11 cellular contexts compared by ENCODE assay signal in the genomic region with DNA sequence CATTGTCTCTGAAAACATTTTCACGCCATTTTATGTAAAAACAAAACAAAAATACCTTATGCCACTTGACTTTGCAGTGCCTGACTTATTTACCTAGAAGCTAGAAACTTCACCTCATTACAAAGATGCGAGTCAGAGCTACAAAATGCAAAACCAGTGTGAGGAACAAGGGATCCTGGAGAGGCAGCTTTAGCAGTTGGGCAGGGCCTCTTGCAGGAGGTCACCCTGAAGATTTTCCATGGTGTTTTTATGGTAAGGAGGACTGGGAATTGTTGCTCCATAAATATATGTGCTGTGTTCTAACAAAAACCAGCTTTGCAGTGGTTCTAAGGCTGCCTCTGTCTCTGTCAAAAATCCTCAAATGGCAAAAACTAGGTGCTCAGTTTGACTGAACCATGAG. TPM values are rescaled to one million over a fixed set of nuclear protein-coding genes. Genes with fewer than 3 reads are reported as not detected.
DNase-seq lines count a peak whose midpoint lies in the region; ATAC-seq, FAIRE-seq and TF ChIP-seq lines count a peak whose summit lies in the region.
"Had no signal": no experiment of that assay in that cellular context is flagged by ENCODE, and none has a peak within 500 bp of the region (broad histone marks: within the 10 kb centered on the region; RNA-seq: fewer than 3 reads in every experiment).

No MANE protein-coding gene starts in this region.

- ATAC-seq in thoracic aorta (ENCODE audit: insufficient number of reproducible peaks, low FRiP score, low read depth) = no peak
- ATAC-seq in GM19351 (IDR thresholded peaks at IDR 0.05; ENCODE audit: unreplicated experiment) = no peak
- ATAC-seq: stimulated activated naive CD8-positive, alpha-beta T cell treated with anti-CD3 and anti-CD28 coated beads, Interleukin-15, Interleukin-2, amounts not matched to agents 100 U/mL and 50 U/mL, for 24 hours had no signal

- H3K27ac ChIP-seq in HUES6 (ENCODE audit: low read depth, low read length) (peak overlapping the region; percentile 75), astrocyte (ENCODE audit: low read depth, low read length) (peak overlapping the region; percentile 66), iPS-20b (ENCODE audit: low read length) (peak overlapping the region; percentile 7), thoracic aorta (peak overlapping the region; percentile 11 to 62)

- peaks cover 19% of the 10 kb centered on the region for H3K4me1 Mint-ChIP-seq in astrocyte (ENCODE audit: low read depth, unreplicated experiment)
- H3K4me1 Mint-ChIP-seq in activated CD4-positive, alpha-beta memory T cell treated with anti-CD3 and anti-CD28 coated beads, Interleukin-2, amount 10 ng/mL, durations not matched to agents 7 days and 5 days = peaks cover 29% of the 10 kb centered on the region

- H3K4me3 Mint-ChIP-seq in astrocyte (ENCODE audit: unreplicated experiment) = peak overlapping the region; percentile 58
- H3K4me3 Mint-ChIP-seq in activated CD4-positive, alpha-beta memory T cell treated with anti-CD3 and anti-CD28 coated beads, Interleukin-2, amount 10 ng/mL, durations not matched to agents 7 days and 5 days = no peak overlapping the region

- H3K27ac Mint-ChIP-seq in astrocyte (ENCODE audit: unreplicated experiment) = peak overlapping the region; percentile 83
- H3K27ac Mint-ChIP-seq in activated CD4-positive, alpha-beta memory T cell treated with anti-CD3 and anti-CD28 coated beads, Interleukin-2, amount 10 ng/mL, durations not matched to agents 7 days and 5 days = no peak overlapping the region

- H2AFZ ChIP-seq in astrocyte (ENCODE audit: low read depth, low read length) = peak overlapping the region; percentile 19

- no peaks in the 10 kb centered on the region for H4K20me1 ChIP-seq in astrocyte (ENCODE audit: insufficient read depth, low read length)

- H3K4me2 ChIP-seq in astrocyte (ENCODE audit: low read length) = peak overlapping the region; percentile 62

- H3K9ac ChIP-seq in HUES6 (ENCODE audit: low read length) = no peak overlapping the region
- H3K9ac ChIP-seq in astrocyte (ENCODE audit: low read length) = peak overlapping the region; percentile 53
- peak overlapping the region; percentile 56; the same call in 1 of the 2 replicates for H3K9ac ChIP-seq in iPS-20b (ENCODE audit: low read depth, low read length)

- H3K27me3 ChIP-seq in HUES6 (ENCODE audit: control insufficient read depth, insufficient read depth, low read length) = no peaks in the 10 kb centered on the region
- H3K27me3 ChIP-seq in astrocyte (ENCODE audit: insufficient read depth, low read length) = no peaks in the 10 kb centered on the region
- H3K27me3 ChIP-seq in iPS-20b (ENCODE audit: insufficient read depth, low read length) = no peaks in the 10 kb centered on the region
- no peaks in the 10 kb centered on the region for H3K27me3 ChIP-seq in thoracic aorta (replicated peaks; ENCODE audit: insufficient read depth)

- H3K9me3 Mint-ChIP-seq in astrocyte (ENCODE audit: unreplicated experiment) = no peaks in the 10 kb centered on the region
- no peaks in the 10 kb centered on the region for H3K9me3 Mint-ChIP-seq in activated CD4-positive, alpha-beta memory T cell treated with anti-CD3 and anti-CD28 coated beads, Interleukin-2, amount 10 ng/mL, durations not matched to agents 7 days and 5 days

- no peaks in the 10 kb centered on the region for H3K79me2 ChIP-seq in astrocyte (ENCODE audit: insufficient read depth, low read length)

- POLR2A ChIA-PET in activated CD4-positive, alpha-beta memory T cell treated with anti-CD3 and anti-CD28 coated beads, Interleukin-2, amount 10 ng/mL, durations not matched to agents 7 days and 5 days (lab: Charles Lee) = no interaction called here

- H3K36me3 Mint-ChIP-seq in astrocyte (ENCODE audit: low read depth, unreplicated experiment) = no peaks in the 10 kb centered on the region
- no peaks in the 10 kb centered on the region for H3K36me3 Mint-ChIP-seq in activated CD4-positive, alpha-beta memory T cell treated with anti-CD3 and anti-CD28 coated beads, Interleukin-2, amount 10 ng/mL, durations not matched to agents 7 days and 5 days (ENCODE audit: low read depth)

- H3K4me1 ChIP-seq in HUES6 (ENCODE audit: control insufficient read depth, insufficient read depth, low read length) (peaks cover 19% of the 10 kb centered on the region), astrocyte (ENCODE audit: insufficient read depth, low read length) (peaks cover 16% of the 10 kb centered on the region), iPS-20b (ENCODE audit: insufficient read depth, low read length) (peaks cover 16% of the 10 kb centered on the region; the same call in 1 of the 2 replicates), thoracic aorta (ENCODE audit: control insufficient read depth in 1 of 2, low read depth in 2 of 2) (peaks cover 3 to 19% of the 10 kb centered on the region in 2 donors)

- TF ChIP-seq CTCF in astrocyte (IDR thresholded peaks at IDR 0.05; ENCODE audit: insufficient read depth, low read depth, low read length) = no peak
- no peak for TF ChIP-seq CTCF in thoracic aorta (IDR thresholded peaks at IDR 0.05)

- no peaks in the 10 kb centered on the region for H3K9me3 ChIP-seq in HUES6 (ENCODE audit: control insufficient read depth, insufficient read depth, low read depth, low read length)
- no peaks in the 10 kb centered on the region for H3K9me3 ChIP-seq in astrocyte (ENCODE audit: insufficient read depth, low read depth, low read length)
- H3K9me3 ChIP-seq in iPS-20b (ENCODE audit: insufficient read depth, low read depth, low read length) = no peaks in the 10 kb centered on the region
- no peaks in the 10 kb centered on the region for H3K9me3 ChIP-seq in thoracic aorta

- DNase-seq in astrocyte (ENCODE audit: low read depth) = peak; percentile 62
- no peak for DNase-seq in thoracic aorta (ENCODE audit: low spot score)
- no peak for DNase-seq in stimulated activated CD4-positive, alpha-beta T cell treated with anti-CD3 and anti-CD28 coated beads, Interleukin-4, amount 100 ng/mL, for 1 hour
- no peak for DNase-seq in activated CD4-positive, alpha-beta memory T cell treated with anti-CD3 and anti-CD28 coated beads, Interleukin-2, amount 10 ng/mL, durations not matched to agents 7 days and 5 days
- DNase-seq: head of caudate nucleus; NCI-H146; stimulated activated naive CD8-positive, alpha-beta T cell treated with anti-CD3 and anti-CD28 coated beads, Interleukin-15, Interleukin-2, amounts not matched to agents 100 U/mL and 50 U/mL, for 24 hours; T-helper 1 cell had no signal

- peak; percentile 45 for FAIRE-seq in astrocyte (lab: Jason Lieb, UNC)

- no peaks in the 10 kb centered on the region for H3K27me3 Mint-ChIP-seq in astrocyte (ENCODE audit: low read depth, unreplicated experiment)
- no peaks in the 10 kb centered on the region for H3K27me3 Mint-ChIP-seq in activated CD4-positive, alpha-beta memory T cell treated with anti-CD3 and anti-CD28 coated beads, Interleukin-2, amount 10 ng/mL, durations not matched to agents 7 days and 5 days

- no peak overlapping the region for H3K4me3 ChIP-seq in HUES6 (ENCODE audit: low read depth, low read length)
- H3K4me3 ChIP-seq in astrocyte (ENCODE audit: insufficient read depth, low read depth, low read length) = no peak overlapping the region
- no peak overlapping the region for H3K4me3 ChIP-seq in iPS-20b (ENCODE audit: low read length)
- no peak overlapping the region for H3K4me3 ChIP-seq in thoracic aorta

- H3K36me3 ChIP-seq in HUES6 (ENCODE audit: control insufficient read depth, insufficient read depth, low read length) (no peaks in the 10 kb centered on the region), astrocyte (ENCODE audit: insufficient read depth, low read length) (no peaks in the 10 kb centered on the region), iPS-20b (ENCODE audit: insufficient read depth, low read depth, low read length) (no peaks in the 10 kb centered on the region), thoracic aorta (no peaks in the 10 kb centered on the region)

- CTCF ChIA-PET in activated CD4-positive, alpha-beta memory T cell treated with anti-CD3 and anti-CD28 coated beads, Interleukin-2, amount 10 ng/mL, durations not matched to agents 7 days and 5 days (lab: Charles Lee) = interaction anchor here (2.2 kb wide), 1 partner anchor 579 kb away, joined by 7 read pairs; no protein-coding TSS in a partner anchor

RNA-seq across cellular contexts. Expression of a gene that starts 36.4 kb away (rescaled TPM):
- total RNA-seq in astrocyte (15.9 and 17.8 TPM in 2 replicates), thoracic aorta (10 to 100 TPM; 11.5 to 13.5 TPM)
- 10 to 100 TPM; 24.8 to 25.0 TPM for total RNA-seq in activated CD4-positive, alpha-beta memory T cell treated with anti-CD3 and anti-CD28 coated beads, Interleukin-2, amount 10 ng/mL, durations not matched to agents 7 days and 5 days

Comparison
In these comparisons a context has a peak if more than half of its experiments do, and no peak if none do; other contexts are left out.
1. H3K27ac ChIP-seq: peak in every context shown above with its lines; median percentile 75 in HUES6; 66 in astrocyte; 36 in thoracic aorta; 7 in iPS-20b.